11 cellular contexts compared by ENCODE assay signal in genomic region chr10:102511562-102512274, GRCh38. TPM values are rescaled to one million over a fixed set of nuclear protein-coding genes. Genes with fewer than 3 reads are reported as not detected.
DNase-seq lines count a peak whose midpoint lies in the region; ATAC-seq and TF ChIP-seq lines count a peak whose summit lies in the region.
"Had no signal": no experiment of that assay in that cellular context is flagged by ENCODE, and none has a peak within 500 bp of the region (broad histone marks: within the 10 kb centered on the region; RNA-seq: fewer than 3 reads in every experiment).

No MANE protein-coding gene starts in this region.

- no peaks in the 10 kb centered on the region for H3K79me2 ChIP-seq in SU-DHL-6 (ENCODE audit: insufficient read depth, low read length)

- H3K9ac ChIP-seq in SU-DHL-6 (ENCODE audit: low read length), result peak overlapping the region; percentile 17

- no peak for ATAC-seq in stimulated activated naive CD8-positive, alpha-beta T cell treated with anti-CD3 and anti-CD28 coated beads, Interleukin-15, Interleukin-2, amounts not matched to agents 100 U/mL and 50 U/mL, for 24 hours
- ATAC-seq in HG02981 (IDR thresholded peaks at IDR 0.05; ENCODE audit: unreplicated experiment), result peak; percentile 65
- ATAC-seq in Right ventricle myocardium inferior, result no peak

- H3K9me3 Mint-ChIP-seq in stimulated activated naive CD8-positive, alpha-beta T cell treated with anti-CD3 and anti-CD28 coated beads, Interleukin-15, Interleukin-2, amounts not matched to agents 100 ng/mL and 50 ng/mL, for 24 hours, result no peaks in the 10 kb centered on the region
- H3K9me3 Mint-ChIP-seq: CD4-positive, alpha-beta memory T cell had no signal

- peak overlapping the region; percentile 13 for H3K27ac Mint-ChIP-seq in stimulated activated naive CD8-positive, alpha-beta T cell treated with anti-CD3 and anti-CD28 coated beads, Interleukin-15, Interleukin-2, amounts not matched to agents 100 ng/mL and 50 ng/mL, for 24 hours

- H3K4me3 ChIP-seq in SU-DHL-6 (ENCODE audit: insufficient read depth, low read length, poor library complexity, severe bottlenecking) (no peak overlapping the region), coronary artery (no peak overlapping the region)
- H3K4me3 ChIP-seq: thoracic aorta had no signal

- H3K4me2 ChIP-seq in SU-DHL-6 (ENCODE audit: low read depth, low read length, poor library complexity, severe bottlenecking), result peak overlapping the region; percentile 16

- H3K4me3 Mint-ChIP-seq in stimulated activated naive CD8-positive, alpha-beta T cell treated with anti-CD3 and anti-CD28 coated beads, Interleukin-15, Interleukin-2, amounts not matched to agents 100 ng/mL and 50 ng/mL, for 24 hours, result no peak overlapping the region
- H3K4me3 Mint-ChIP-seq: CD4-positive, alpha-beta memory T cell had no signal

- H3K36me3 Mint-ChIP-seq in stimulated activated naive CD8-positive, alpha-beta T cell treated with anti-CD3 and anti-CD28 coated beads, Interleukin-15, Interleukin-2, amounts not matched to agents 100 ng/mL and 50 ng/mL, for 24 hours (ENCODE audit: low read depth), result peaks cover 19% of the 10 kb centered on the region

- no peaks in the 10 kb centered on the region for H3K27me3 Mint-ChIP-seq in stimulated activated naive CD8-positive, alpha-beta T cell treated with anti-CD3 and anti-CD28 coated beads, Interleukin-15, Interleukin-2, amounts not matched to agents 100 ng/mL and 50 ng/mL, for 24 hours
- H3K27me3 Mint-ChIP-seq: CD4-positive, alpha-beta memory T cell had no signal

- peaks cover 11% of the 10 kb centered on the region for H3F3A ChIP-seq in SU-DHL-6 (ENCODE audit: insufficient read depth)

- H3K36me3 ChIP-seq in SU-DHL-6 (ENCODE audit: low read length), result no peaks in the 10 kb centered on the region

- no peak for DNase-seq in stimulated activated naive CD8-positive, alpha-beta T cell treated with anti-CD3 and anti-CD28 coated beads, Interleukin-15, Interleukin-2, amounts not matched to agents 100 U/mL and 50 U/mL, for 24 hours
- DNase-seq in globus pallidus (ENCODE audit: low spot score) (no peak), NCI-H510A (lab: John Stamatoyannopoulos, UW) (no peak), coronary artery (ENCODE audit: low spot score) (no peak), Right ventricle myocardium inferior (ENCODE audit: missing footprints) (no peak)
- DNase-seq: CD4-positive, alpha-beta memory T cell; SHP77 had no signal

- H3K9me3 ChIP-seq in SU-DHL-6 (ENCODE audit: insufficient read depth, low read length), result no peaks in the 10 kb centered on the region
- H3K9me3 ChIP-seq: thoracic aorta had no signal

- TF ChIP-seq CTCF in SU-DHL-6 (IDR thresholded peaks at IDR 0.05; ENCODE audit: insufficient read depth, low read length, poor library complexity, severe bottlenecking), result no peak
- TF ChIP-seq CTCF in coronary artery (IDR thresholded peaks at IDR 0.05), result no peak

- no peaks in the 10 kb centered on the region for H3K9me2 ChIP-seq in SU-DHL-6 (replicated peaks; ENCODE audit: insufficient read depth, low read length)

- H3K27me3 ChIP-seq in SU-DHL-6 (ENCODE audit: low read length), result no peaks in the 10 kb centered on the region

- no peak overlapping the region for H2AFZ ChIP-seq in SU-DHL-6 (ENCODE audit: low read depth, low read length, severe bottlenecking)

- intact Hi-C loops in Right ventricle myocardium inferior (cut with DNase I), result no loop called here

- H3K4me1 Mint-ChIP-seq in stimulated activated naive CD8-positive, alpha-beta T cell treated with anti-CD3 and anti-CD28 coated beads, Interleukin-15, Interleukin-2, amounts not matched to agents 100 ng/mL and 50 ng/mL, for 24 hours (ENCODE audit: low read depth), result peaks cover 17% of the 10 kb centered on the region

- H3K27ac ChIP-seq in SU-DHL-6 (ENCODE audit: low read depth, low read length), result peak overlapping the region; percentile 39
- H3K27ac ChIP-seq in coronary artery, result no peak overlapping the region
- H3K27ac ChIP-seq: thoracic aorta had no signal

- H4K20me1 ChIP-seq in SU-DHL-6 (ENCODE audit: low read depth, low read length), result no peaks in the 10 kb centered on the region

RNA-seq across cellular contexts. Expression of gene SUFU, which starts 7.9 kb away (rescaled TPM):
- total RNA-seq in Right ventricle myocardium inferior, result 7.8 TPM

RNA-seq across cellular contexts. Expression of gene ACTR1A, which starts 9.2 kb away (rescaled TPM):
- total RNA-seq in Right ventricle myocardium inferior, result 101 TPM
